1 cellular context compared by ENCODE assay signal in genomic region chr2:64831977-64832328, GRCh38.
TF ChIP-seq lines count a peak whose summit lies in the region.

No MANE protein-coding gene starts in this region.

TF ChIP-seq in HepG2, 621 proteins besides CTCF, POLR2A, EP300 and RAD21 (continued from another document):
- TF ChIP-seq PATZ1 (CRISPR knock-in tag; IDR thresholded peaks at IDR 0.05): no peak
- 0 out of 2 replicates have a peak, but pooled peaks have one; percentile 5 for TF ChIP-seq NFKBIZ (CRISPR knock-in tag; IDR thresholded peaks at IDR 0.05)
- TF ChIP-seq HNRNPL (IDR thresholded peaks at IDR 0.05; ENCODE audit: low read depth, low read length): no peak
- no peak for TF ChIP-seq SMAD3 (CRISPR knock-in tag; IDR thresholded peaks at IDR 0.05)
- no peak for TF ChIP-seq RAD51 (IDR thresholded peaks at IDR 0.05; ENCODE audit: borderline replicate concordance)
- TF ChIP-seq MXI1 (IDR thresholded peaks at IDR 0.05; ENCODE audit: borderline replicate concordance, low read depth, low read length): no peak
- no peak for TF ChIP-seq TCF7 (IDR thresholded peaks at IDR 0.05; ENCODE audit: low read depth)
- TF ChIP-seq MTA3 (CRISPR knock-in tag; IDR thresholded peaks at IDR 0.05): no peak
- TF ChIP-seq, protein P1, sequence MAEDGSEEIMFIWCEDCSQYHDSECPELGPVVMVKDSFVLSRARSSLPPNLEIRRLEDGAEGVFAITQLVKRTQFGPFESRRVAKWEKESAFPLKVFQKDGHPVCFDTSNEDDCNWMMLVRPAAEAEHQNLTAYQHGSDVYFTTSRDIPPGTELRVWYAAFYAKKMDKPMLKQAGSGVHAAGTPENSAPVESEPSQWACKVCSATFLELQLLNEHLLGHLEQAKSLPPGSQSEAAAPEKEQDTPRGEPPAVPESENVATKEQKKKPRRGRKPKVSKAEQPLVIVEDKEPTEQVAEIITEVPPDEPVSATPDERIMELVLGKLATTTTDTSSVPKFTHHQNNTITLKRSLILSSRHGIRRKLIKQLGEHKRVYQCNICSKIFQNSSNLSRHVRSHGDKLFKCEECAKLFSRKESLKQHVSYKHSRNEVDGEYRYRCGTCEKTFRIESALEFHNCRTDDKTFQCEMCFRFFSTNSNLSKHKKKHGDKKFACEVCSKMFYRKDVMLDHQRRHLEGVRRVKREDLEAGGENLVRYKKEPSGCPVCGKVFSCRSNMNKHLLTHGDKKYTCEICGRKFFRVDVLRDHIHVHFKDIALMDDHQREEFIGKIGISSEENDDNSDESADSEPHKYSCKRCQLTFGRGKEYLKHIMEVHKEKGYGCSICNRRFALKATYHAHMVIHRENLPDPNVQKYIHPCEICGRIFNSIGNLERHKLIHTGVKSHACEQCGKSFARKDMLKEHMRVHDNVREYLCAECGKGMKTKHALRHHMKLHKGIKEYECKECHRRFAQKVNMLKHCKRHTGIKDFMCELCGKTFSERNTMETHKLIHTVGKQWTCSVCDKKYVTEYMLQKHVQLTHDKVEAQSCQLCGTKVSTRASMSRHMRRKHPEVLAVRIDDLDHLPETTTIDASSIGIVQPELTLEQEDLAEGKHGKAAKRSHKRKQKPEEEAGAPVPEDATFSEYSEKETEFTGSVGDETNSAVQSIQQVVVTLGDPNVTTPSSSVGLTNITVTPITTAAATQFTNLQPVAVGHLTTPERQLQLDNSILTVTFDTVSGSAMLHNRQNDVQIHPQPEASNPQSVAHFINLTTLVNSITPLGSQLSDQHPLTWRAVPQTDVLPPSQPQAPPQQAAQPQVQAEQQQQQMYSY (CRISPR knock-in tag; IDR thresholded peaks at IDR 0.05): no peak
TF ChIP-seq in HepG2: peak in this region for 4.
